ENCODE assay signal across 10 cellular contexts in genomic region chr15:73239564-73240208, GRCh38.
DNase-seq lines count a peak whose midpoint lies in the region; ATAC-seq, FAIRE-seq and TF ChIP-seq lines count a peak whose summit lies in the region.
"Had no signal": no experiment of that assay in that cellular context is flagged by ENCODE, and none has a peak within 500 bp of the region (broad histone marks: within the 10 kb centered on the region; RNA-seq: fewer than 3 reads in every experiment).

No MANE protein-coding gene starts in this region.

- dilution Hi-C loops in keratinocyte (cut with MboI; ENCODE audit: extremely low pct_ligation_motif_present, low sequenced_read_pairs) = no loop called here

- no peak overlapping the region for H3K4me2 ChIP-seq in keratinocyte (ENCODE audit: control insufficient read depth, extremely low read depth, insufficient read depth, low read depth, low read length)

- no peak overlapping the region for H2AFZ ChIP-seq in keratinocyte (ENCODE audit: control insufficient read depth, low read length)

- no peak overlapping the region for H3K27ac ChIP-seq in keratinocyte (ENCODE audit: control insufficient read depth, insufficient read depth, low read length)

- no peak for DNase-seq in BE2C
- DNase-seq in HFF-Myc (ENCODE audit: extremely low read depth, low read depth) = no peak
- DNase-seq in SW480 (ENCODE audit: low spot score) = peak; percentile 3
- no peak for DNase-seq in keratinocyte (ENCODE audit: low read depth, low spot score)
- no peak for DNase-seq in NCI-H128 (lab: John Stamatoyannopoulos, UW; ENCODE audit: unreplicated experiment)
- DNase-seq: activated naive CD4-positive, alpha-beta T cell treated with anti-CD3 and anti-CD28 coated beads, Interleukin-2, amount 50 U/mL, for 16 hours; NCI-H774 had no signal

- no peaks in the 10 kb centered on the region for H3K9me1 ChIP-seq in keratinocyte (ENCODE audit: control insufficient read depth, extremely low read depth, insufficient read depth, low read length)

- H3K4me3 ChIP-seq in BE2C (ENCODE audit: low read depth, low read length) (no peak overlapping the region), HFF-Myc (replicated peaks; ENCODE audit: low read depth, low read length) (no peak overlapping the region), keratinocyte (ENCODE audit: control insufficient read depth in 2 of 3, extremely low read depth in 1 of 3, insufficient read depth in 2 of 3, low read depth in 1 of 3, low read length in 3 of 3) (no peak overlapping the region)

- H3K36me3 ChIP-seq in BE2C (no peaks in the 10 kb centered on the region), keratinocyte (ENCODE audit: control insufficient read depth in 2 of 2, extremely low read depth in 1 of 2, insufficient read depth in 2 of 2, low read length in 2 of 2) (no peaks in the 10 kb centered on the region)

- no peaks in the 10 kb centered on the region for H3K79me2 ChIP-seq in keratinocyte (ENCODE audit: control insufficient read depth, insufficient read depth, low read length)

- no peaks in the 10 kb centered on the region for H3K9me3 ChIP-seq in BE2C
- H3K9me3 ChIP-seq in keratinocyte (ENCODE audit: control insufficient read depth, low read depth, low read length) = no peaks in the 10 kb centered on the region

- H3K27me3 ChIP-seq in BE2C = peaks cover 5% of the 10 kb centered on the region; the same call in 1 of the 2 replicates
- no peaks in the 10 kb centered on the region for H3K27me3 ChIP-seq in keratinocyte (ENCODE audit: control insufficient read depth, extremely low read depth, insufficient read depth, low read length)

- no peaks in the 10 kb centered on the region for H4K20me1 ChIP-seq in keratinocyte (ENCODE audit: control insufficient read depth, extremely low read depth, insufficient read depth, low read length)

- ATAC-seq in GM18519 (IDR thresholded peaks at IDR 0.05; ENCODE audit: low FRiP score, unreplicated experiment) (no peak), HG03442 (IDR thresholded peaks at IDR 0.05; ENCODE audit: unreplicated experiment) (no peak), HG02981 (IDR thresholded peaks at IDR 0.05; ENCODE audit: unreplicated experiment) (no peak)

- TF ChIP-seq CTCF in BE2C (IDR thresholded peaks at IDR 0.05; ENCODE audit: low read depth, low read length) = peak; percentile 47
- peak; percentile 7 for TF ChIP-seq CTCF in HFF-Myc (IDR thresholded peaks at IDR 0.05; ENCODE audit: low read depth, low read length, missing control alignments)
- TF ChIP-seq CTCF in keratinocyte (optimal IDR thresholded peaks at IDR 0.05 in 1 of 3, IDR thresholded peaks at IDR 0.05 in 1 of 3, conservative IDR thresholded peaks at IDR 0.05 in 1 of 3; ENCODE audit: extremely low read depth in 1 of 3, insufficient read depth in 2 of 3, low read length in 3 of 3) = peak in 2 of 3 experiments; percentile 24 to 60

- FAIRE-seq in keratinocyte (lab: Jason Lieb, UNC) = no peak

- H3K4me1 ChIP-seq in BE2C (no peaks in the 10 kb centered on the region), keratinocyte (ENCODE audit: control insufficient read depth, extremely low read depth, insufficient read depth, low read length) (no peaks in the 10 kb centered on the region)

- H3K9ac ChIP-seq in keratinocyte (ENCODE audit: control insufficient read depth, extremely low read depth, insufficient read depth, low read length) = no peak overlapping the region
